In genomic region chr2:42169100-42169868, GRCh38 we compare ENCODE assay signal across 8 cellular contexts. TPM values are rescaled to one million over a fixed set of nuclear protein-coding genes. Genes with fewer than 3 reads are reported as not detected.
DNase-seq lines count a peak whose midpoint lies in the region; ATAC-seq and TF ChIP-seq lines count a peak whose summit lies in the region.

EML4 (plus strand) TSS chr2:42169353; CDS start chr2:42169612, 259 bp downstream.

- no peaks in the 10 kb centered on the region; the same call in 1 of the 2 replicates for H3F3A ChIP-seq in GM23338 (replicated peaks; ENCODE audit: low read depth)

- no peaks in the 10 kb centered on the region for H3K27me3 ChIP-seq in GM23338 (ENCODE audit: insufficient read depth)
- H3K27me3 ChIP-seq in RWPE2 (ENCODE audit: insufficient read depth, poor library complexity, severe bottlenecking) = no peaks in the 10 kb centered on the region

- peak within 1 kb of the TSS; percentile 91 for H3K4me3 ChIP-seq in GM23338
- peak within 1 kb of the TSS; percentile 74 for H3K4me3 ChIP-seq in RWPE2 (ENCODE audit: severe bottlenecking)
- H3K4me3 ChIP-seq in fibroblast of pulmonary artery (replicated peaks; ENCODE audit: low read depth, low read length) = peak within 1 kb of the TSS; percentile 88

- TF ChIP-seq CTCF in GM23338 (conservative IDR thresholded peaks at IDR 0.05; ENCODE audit: low read depth in 2 of 2) (no peak), RWPE2 (IDR thresholded peaks at IDR 0.05; ENCODE audit: poor library complexity, severe bottlenecking) (no peak), fibroblast of pulmonary artery (IDR thresholded peaks at IDR 0.05; ENCODE audit: low read length, missing control alignments) (no peak)

- H3K27ac ChIP-seq in GM23338 (ENCODE audit: low read depth) (peak within 1 kb of the TSS; percentile 80), RWPE2 (ENCODE audit: poor library complexity, severe bottlenecking) (peak within 1 kb of the TSS; percentile 32)

- H3K9me2 ChIP-seq in GM23338 (ENCODE audit: insufficient read depth) = no peaks in the 10 kb centered on the region

- peaks cover 47% of the 10 kb centered on the region for H3K79me2 ChIP-seq in GM23338 (replicated peaks; ENCODE audit: insufficient read depth)

- intact Hi-C loops in activated T-helper 2 cell treated with anti-CD3 and anti-CD28 coated beads, Interferon-gamma antibody, Interleukin-2, Interleukin-4, amounts not matched to agents 10 μg/mL and 5 μg/mL and 100 μg/mL, durations not matched to agents 14 hours and 24 hours and 36 hours (cut with micrococcal nuclease) = loop anchor here (1.0 kb wide), 1 partner anchor 36 kb away; no protein-coding TSS in a partner anchor

- DNase-seq in EH (ENCODE audit: low read depth) = peak; percentile 86
- peak; percentile 96 for DNase-seq in GM23338 (ENCODE audit: low spot score)
- DNase-seq in LHCN-M2 (ENCODE audit: low read depth) = peak; percentile 82
- peak; percentile 81 for DNase-seq in RWPE2 (ENCODE audit: low spot score)
- peak; percentile 87 for DNase-seq in activated T-helper 2 cell treated with anti-CD3 and anti-CD28 coated beads, Interferon-gamma antibody, Interleukin-2, Interleukin-4, amounts not matched to agents 10 μg/mL and 5 μg/mL and 100 μg/mL, durations not matched to agents 14 hours and 24 hours and 36 hours (ENCODE audit: low spot score)
- peak; percentile 92 for DNase-seq in fibroblast of pulmonary artery (ENCODE audit: low read depth)
- DNase-seq in natural killer cell treated with Interleukin-12 subunit alpha and Interleukin-12 subunit beta and Interleukin-15 and Interleukin-18, amount 100 ng/mL, for 72 hours (ENCODE audit: low spot score) = peak; percentile 94
- peak; percentile 81 for DNase-seq in stimulated activated naive CD4-positive, alpha-beta T cell treated with Interleukin-2 at 50 U/mL for 16 hours (lab: John Stamatoyannopoulos, UW)

- H3K27ac Mint-ChIP-seq in GM23338 = peak within 1 kb of the TSS; percentile 88
- no peak within 1 kb of the TSS for H3K27ac Mint-ChIP-seq in activated T-helper 2 cell treated with anti-CD3 and anti-CD28 coated beads, Interferon-gamma antibody, Interleukin-2, Interleukin-4, amounts not matched to agents 10 μg/mL and 5 μg/mL and 100 μg/mL, durations not matched to agents 14 hours and 24 hours and 36 hours
- peak within 1 kb of the TSS in 1 of 2 donors; percentile 65 for H3K27ac Mint-ChIP-seq in natural killer cell treated with Interleukin-12 subunit alpha and Interleukin-12 subunit beta and Interleukin-15 and Interleukin-18, amount 100 ng/mL, for 72 hours

- H4K20me1 ChIP-seq in GM23338 (replicated peaks; ENCODE audit: insufficient read depth) = peaks cover 14% of the 10 kb centered on the region; the same call in 1 of the 2 replicates

- ATAC-seq in GM23338 (peak; percentile 85), RWPE2 (ENCODE audit: low read depth) (peak; percentile 83)
- ATAC-seq in natural killer cell treated with Interleukin-12 subunit alpha and Interleukin-12 subunit beta and Interleukin-15 and Interleukin-18, amount 100 ng/mL, for 72 hours = peak; percentile 96 to 99

- H3K4me1 ChIP-seq in GM23338 (ENCODE audit: insufficient read depth) (peaks cover 27% of the 10 kb centered on the region), RWPE2 (ENCODE audit: insufficient read depth, poor library complexity, severe bottlenecking) (peaks cover 13% of the 10 kb centered on the region)

- H3K36me3 ChIP-seq in GM23338 (ENCODE audit: insufficient read depth) (no peaks in the 10 kb centered on the region), RWPE2 (ENCODE audit: low read depth) (no peaks in the 10 kb centered on the region)

- H3K9me3 Mint-ChIP-seq in GM23338 = no peaks in the 10 kb centered on the region
- no peaks in the 10 kb centered on the region for H3K9me3 Mint-ChIP-seq in activated T-helper 2 cell treated with anti-CD3 and anti-CD28 coated beads, Interferon-gamma antibody, Interleukin-2, Interleukin-4, amounts not matched to agents 10 μg/mL and 5 μg/mL and 100 μg/mL, durations not matched to agents 14 hours and 24 hours and 36 hours
- H3K9me3 Mint-ChIP-seq in natural killer cell treated with Interleukin-12 subunit alpha and Interleukin-12 subunit beta and Interleukin-15 and Interleukin-18, amount 100 ng/mL, for 72 hours = no peaks in the 10 kb centered on the region

- H3K36me3 Mint-ChIP-seq in GM23338 (ENCODE audit: low read depth) = no peaks in the 10 kb centered on the region
- H3K36me3 Mint-ChIP-seq in activated T-helper 2 cell treated with anti-CD3 and anti-CD28 coated beads, Interferon-gamma antibody, Interleukin-2, Interleukin-4, amounts not matched to agents 10 μg/mL and 5 μg/mL and 100 μg/mL, durations not matched to agents 14 hours and 24 hours and 36 hours (ENCODE audit: low read depth) = peaks cover 2% of the 10 kb centered on the region
- no peaks in the 10 kb centered on the region for H3K36me3 Mint-ChIP-seq in natural killer cell treated with Interleukin-12 subunit alpha and Interleukin-12 subunit beta and Interleukin-15 and Interleukin-18, amount 100 ng/mL, for 72 hours

- peaks cover 3% of the 10 kb centered on the region for H3K27me3 Mint-ChIP-seq in GM23338 (ENCODE audit: insufficient read depth, low read depth, poor library complexity)
- H3K27me3 Mint-ChIP-seq in activated T-helper 2 cell treated with anti-CD3 and anti-CD28 coated beads, Interferon-gamma antibody, Interleukin-2, Interleukin-4, amounts not matched to agents 10 μg/mL and 5 μg/mL and 100 μg/mL, durations not matched to agents 14 hours and 24 hours and 36 hours (ENCODE audit: low read depth) = peaks cover 10% of the 10 kb centered on the region
- peaks cover 0 to 2% of the 10 kb centered on the region in 2 donors for H3K27me3 Mint-ChIP-seq in natural killer cell treated with Interleukin-12 subunit alpha and Interleukin-12 subunit beta and Interleukin-15 and Interleukin-18, amount 100 ng/mL, for 72 hours

- peaks cover 9% of the 10 kb centered on the region for H3K4me1 Mint-ChIP-seq in GM23338
- H3K4me1 Mint-ChIP-seq in activated T-helper 2 cell treated with anti-CD3 and anti-CD28 coated beads, Interferon-gamma antibody, Interleukin-2, Interleukin-4, amounts not matched to agents 10 μg/mL and 5 μg/mL and 100 μg/mL, durations not matched to agents 14 hours and 24 hours and 36 hours (ENCODE audit: low read depth) = peaks cover 17% of the 10 kb centered on the region
- H3K4me1 Mint-ChIP-seq in natural killer cell treated with Interleukin-12 subunit alpha and Interleukin-12 subunit beta and Interleukin-15 and Interleukin-18, amount 100 ng/mL, for 72 hours (ENCODE audit: low read depth in 2 of 2) = peaks cover 9 to 11% of the 10 kb centered on the region in 2 donors

- peak within 1 kb of the TSS; percentile 95 for H2AFZ ChIP-seq in GM23338

- H3K9me3 ChIP-seq in RWPE2 (ENCODE audit: severe bottlenecking) = no peaks in the 10 kb centered on the region

- peak within 1 kb of the TSS; percentile 98 for H3K4me2 ChIP-seq in GM23338

- H3K4me3 Mint-ChIP-seq in GM23338 = no peak within 1 kb of the TSS; the same call in 2 of the 3 replicates
- no peak within 1 kb of the TSS for H3K4me3 Mint-ChIP-seq in activated T-helper 2 cell treated with anti-CD3 and anti-CD28 coated beads, Interferon-gamma antibody, Interleukin-2, Interleukin-4, amounts not matched to agents 10 μg/mL and 5 μg/mL and 100 μg/mL, durations not matched to agents 14 hours and 24 hours and 36 hours (ENCODE audit: low read depth)
- H3K4me3 Mint-ChIP-seq in natural killer cell treated with Interleukin-12 subunit alpha and Interleukin-12 subunit beta and Interleukin-15 and Interleukin-18, amount 100 ng/mL, for 72 hours = peak within 1 kb of the TSS; percentile 23

TF ChIP-seq in GM23338, 12 proteins besides CTCF, POLR2A, EP300 and RAD21 (continues in another document):
- TF ChIP-seq EZH2phosphoT487 (IDR thresholded peaks at IDR 0.05; ENCODE audit: unreplicated experiment) (no peak), REST (IDR thresholded peaks at IDR 0.05; ENCODE audit: unreplicated experiment) (no peak)

RNA-seq across cellular contexts. Expression of gene EML4, which starts in this region (rescaled TPM):
- 100 and 115 TPM in 2 replicates for total RNA-seq in GM23338 (2014; rRNA removed; shearing (Covaris generic))
- 55.4 and 65.3 TPM in 2 replicates for polyA plus RNA-seq in GM23338 (2016; fragmentation: Nextera tagmentation; extraction: Ambion mirVana)
- 39.9 and 48.9 TPM in 2 replicates for total RNA-seq in LHCN-M2 (2014; rRNA removed)
- polyA plus RNA-seq in LHCN-M2 (2012) = 16.5 TPM
- 43.0 and 45.2 TPM in 2 replicates for total RNA-seq in activated T-helper 2 cell treated with anti-CD3 and anti-CD28 coated beads, Interferon-gamma antibody, Interleukin-2, Interleukin-4, amounts not matched to agents 10 μg/mL and 5 μg/mL and 100 μg/mL, durations not matched to agents 14 hours and 24 hours and 36 hours
- 100 to 1,000 TPM in 1 of 2 donors, 10 to 100 TPM in 1; 73.4 to 140 TPM for total RNA-seq in natural killer cell treated with Interleukin-12 subunit alpha and Interleukin-12 subunit beta and Interleukin-15 and Interleukin-18, amount 100 ng/mL, for 72 hours

Comparison
In these comparisons a context has a peak if more than half of its experiments do, and no peak if none do; other contexts are left out.
1. Peak in every context shown above with its lines: DNase-seq, ATAC-seq, H3K4me3 ChIP-seq and H3K27ac ChIP-seq.